ENCODE assay signal across 8 cellular contexts in genomic region chr1:87449348-87449963, GRCh38.
DNase-seq lines count a peak whose midpoint lies in the region; ATAC-seq and TF ChIP-seq lines count a peak whose summit lies in the region.

No MANE protein-coding gene starts in this region.

- peak; percentile 51; the same call in 1 of the 2 replicates for TF ChIP-seq POLR2A in Raji (IDR thresholded peaks at IDR 0.05; ENCODE audit: insufficient read depth, low read depth, low read length)

- DNase-seq in heart right ventricle: peak; percentile 20 to 76
- no peak for DNase-seq in osteocyte (ENCODE audit: extremely low spot score, unreplicated experiment)
- no peak for DNase-seq in RKO (ENCODE audit: low spot score)

- no peaks in the 10 kb centered on the region for H3K4me1 Mint-ChIP-seq in osteocyte (ENCODE audit: unreplicated experiment)

- H3K4me3 ChIP-seq in BLaER1 (no peak overlapping the region), heart right ventricle (no peak overlapping the region), stomach smooth muscle (ENCODE audit: low read length in 2 of 2) (peak overlapping the region in 1 of 2 donors; percentile 40)

- WGBS in heart right ventricle, 2 donors: 41 to 52% methylated on average over 7 of the region's 7 CpGs

- ATAC-seq in GM18873 (IDR thresholded peaks at IDR 0.05; ENCODE audit: low FRiP score, unreplicated experiment) (peak; percentile 93), HG03095 (IDR thresholded peaks at IDR 0.05; ENCODE audit: unreplicated experiment) (peak; percentile 89), heart right ventricle (peak; percentile 57 to 96 (median 90))

- no peaks in the 10 kb centered on the region for H3K27me3 Mint-ChIP-seq in osteocyte (ENCODE audit: unreplicated experiment)

- H3K4me3 Mint-ChIP-seq in osteocyte (ENCODE audit: unreplicated experiment): no peak overlapping the region

- no peaks in the 10 kb centered on the region for H3K27me3 ChIP-seq in BLaER1
- no peaks in the 10 kb centered on the region for H3K27me3 ChIP-seq in heart right ventricle
- no peaks in the 10 kb centered on the region for H3K27me3 ChIP-seq in stomach smooth muscle (ENCODE audit: control insufficient read depth in 1 of 2, insufficient read depth in 2 of 2, low read length in 2 of 2)

- TF ChIP-seq CTCF in heart right ventricle (IDR thresholded peaks at IDR 0.05) (no peak), osteocyte (IDR thresholded peaks at IDR 0.05) (no peak)

- H3K27ac Mint-ChIP-seq in osteocyte (ENCODE audit: unreplicated experiment): no peak overlapping the region

- no peak overlapping the region for H3K9ac ChIP-seq in BLaER1
- no peak overlapping the region for H3K9ac ChIP-seq in stomach smooth muscle (ENCODE audit: low read length in 2 of 2)

- H3K36me3 Mint-ChIP-seq in osteocyte (ENCODE audit: unreplicated experiment): no peaks in the 10 kb centered on the region

- H3K36me3 ChIP-seq in BLaER1: no peaks in the 10 kb centered on the region
- no peaks in the 10 kb centered on the region for H3K36me3 ChIP-seq in heart right ventricle
- no peaks in the 10 kb centered on the region for H3K36me3 ChIP-seq in stomach smooth muscle (ENCODE audit: control insufficient read depth in 2 of 2, insufficient read depth in 2 of 2, low read length in 2 of 2)

- H3K27ac ChIP-seq in BLaER1 (peak overlapping the region; percentile 62), heart right ventricle (peak overlapping the region in 6 of 10 donors; percentile 14 to 44 (median 35)), stomach smooth muscle (ENCODE audit: low read length) (peak overlapping the region; percentile 49)

- peaks cover 13% of the 10 kb centered on the region for H3K9me3 ChIP-seq in BLaER1
- H3K9me3 ChIP-seq in heart right ventricle: peaks cover 0 to 9% (median 0%) of the 10 kb centered on the region in 11 donors
- no peaks in the 10 kb centered on the region for H3K9me3 ChIP-seq in stomach smooth muscle (ENCODE audit: control insufficient read depth in 2 of 2, low read length in 2 of 2)

- peak overlapping the region; percentile 65 for H3K4me2 ChIP-seq in BLaER1

- H4K20me1 ChIP-seq in BLaER1: no peaks in the 10 kb centered on the region

- intact Hi-C loops in heart right ventricle (cut with DNase I): no loop called here

- H3K4me1 ChIP-seq in BLaER1 (peaks cover 49% of the 10 kb centered on the region), heart right ventricle (peaks cover 0 to 21% (median 4%) of the 10 kb centered on the region in 9 donors), stomach smooth muscle (ENCODE audit: control insufficient read depth, insufficient read depth, low read length) (peaks cover 8% of the 10 kb centered on the region)

- no peaks in the 10 kb centered on the region for H3K9me3 Mint-ChIP-seq in osteocyte (ENCODE audit: unreplicated experiment)

Comparison
In these comparisons a context has a peak if more than half of its experiments do, and no peak if none do; other contexts are left out.
1. DNase-seq: peak in heart right ventricle (2 of 2); none in osteocyte (single experiment) and RKO (single experiment).
2. Peak in every context shown above with its lines, with median percentiles within 50 percentile points of each other: H3K27ac ChIP-seq and ATAC-seq.